In the genomic region with DNA sequence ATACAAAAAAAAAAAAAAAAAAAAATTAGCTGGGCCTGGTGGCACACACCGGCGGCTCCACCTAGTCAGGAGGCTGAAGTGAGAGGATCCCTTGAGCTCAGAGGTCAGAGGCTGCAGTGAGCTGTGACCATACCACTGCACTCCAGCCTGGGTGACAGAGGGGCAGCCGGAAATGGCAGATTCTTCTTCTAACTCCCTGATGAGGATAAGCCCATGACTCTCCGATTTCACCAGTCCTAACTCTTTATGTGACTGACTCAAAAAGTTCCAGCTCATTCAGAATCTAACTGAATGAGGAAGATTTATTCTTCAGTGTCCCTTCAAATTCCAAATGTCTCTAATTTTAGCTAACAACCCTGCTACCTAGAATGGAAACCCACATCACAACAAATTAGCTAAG, we compare ENCODE assay signal across 18 cellular contexts. TPM values are rescaled to one million over a fixed set of nuclear protein-coding genes. Genes with fewer than 3 reads are reported as not detected.
"Had no signal": no experiment of that assay in that cellular context is flagged by ENCODE, and none has a peak within 500 bp of the region (broad histone marks: within the 10 kb centered on the region; RNA-seq: fewer than 3 reads in every experiment).

No MANE protein-coding gene starts in this region.

- H3K36me3 ChIP-seq: right atrium auricular region, suprapubic skin had no signal

- H3K4me3 ChIP-seq: dorsolateral prefrontal cortex, right atrium auricular region, suprapubic skin had no signal

- H3K27ac ChIP-seq: dorsolateral prefrontal cortex, suprapubic skin had no signal

- H3K36me3 Mint-ChIP-seq: WTC11 had no signal

- H3K9me3 Mint-ChIP-seq: activated T-cell treated with anti-CD3 and anti-CD28 coated beads, Interleukin-2, amount 50 U/mL, for 4 hours; nephron; WTC11 had no signal

- H3K27ac Mint-ChIP-seq: WTC11 had no signal

- H3K9me3 ChIP-seq: right atrium auricular region, suprapubic skin had no signal

- ATAC-seq: WTC11 had no signal

- H3K27me3 ChIP-seq: dorsolateral prefrontal cortex, right atrium auricular region had no signal

- DNase-seq: activated CD4-positive, alpha-beta T cell treated with anti-CD3 and anti-CD28 coated beads, Interleukin-2, amount 50 U/mL, for 1 hour; activated gamma-delta T cell; activated T-cell treated with anti-CD3 and anti-CD28 coated beads, Interleukin-2, amount 50 U/mL, for 4 hours; amniotic stem cell; dorsolateral prefrontal cortex; kidney; mesendoderm; occipital lobe; small intestine; trophoblast cell had no signal

- H3K4me3 Mint-ChIP-seq: nephron, WTC11 had no signal

RNA-seq across cellular contexts. Expression of a gene that starts 4.3 kb away (rescaled TPM):
- total RNA-seq: glomerular endothelial cell; liver; posterior vena cava; T-helper 2 cell treated with Interferon-gamma antibody and Interleukin-4, amounts not matched to agents 100 ng/mL and 5 ng/mL, for 36 hours; WTC11 had no signal
